In the genomic region with DNA sequence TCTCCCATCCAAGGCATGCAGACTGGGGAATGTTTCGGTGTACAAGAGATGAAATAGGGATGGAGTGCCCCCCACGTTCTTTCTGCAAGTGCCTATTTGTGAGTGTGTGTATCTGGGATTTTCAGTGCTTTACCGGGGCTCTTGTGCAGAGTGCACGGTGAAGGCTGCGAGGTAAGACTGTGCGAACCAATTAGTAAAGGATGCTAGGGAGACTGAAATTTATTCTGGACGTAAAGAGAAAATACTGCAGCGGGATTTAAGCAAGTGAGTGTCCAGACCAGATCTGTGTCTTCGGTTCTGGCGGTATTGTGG, we compare ENCODE assay signal across 8 cellular contexts. TPM values are rescaled to one million over a fixed set of nuclear protein-coding genes. Genes with fewer than 3 reads are reported as not detected.
DNase-seq lines count a peak whose midpoint lies in the region; ATAC-seq, FAIRE-seq and TF ChIP-seq lines count a peak whose summit lies in the region.

No MANE protein-coding gene starts in this region.

- TF ChIP-seq CTCF in kidney (IDR thresholded peaks at IDR 0.05; ENCODE audit: borderline replicate concordance, extremely low read depth, insufficient read depth), result no peak
- TF ChIP-seq CTCF in thoracic aorta (IDR thresholded peaks at IDR 0.05), result no peak

- H3K9me3 ChIP-seq in kidney (ENCODE audit: control insufficient read depth in 1 of 2, low read length in 2 of 2) (no peaks in the 10 kb centered on the region), thoracic aorta (no peaks in the 10 kb centered on the region)

- FAIRE-seq in kidney (lab: Jason Lieb, UNC), result no peak

- H3K27me3 ChIP-seq in thoracic aorta (replicated peaks; ENCODE audit: insufficient read depth), result no peaks in the 10 kb centered on the region

- peak overlapping the region; percentile 17 for H3K27ac Mint-ChIP-seq in T-helper 1 cell treated with Interleukin-12 subunit alpha and Interleukin-12 subunit beta and Interleukin-4 antibody, amounts not matched to agents 30 μg/mL and 1 μg/mL, for 36 hours
- H3K27ac Mint-ChIP-seq in activated T-helper 17 cell treated with anti-CD3 and anti-CD28 coated beads, Interleukin-2, amount 50 U/mL, for 72 hours, result peak overlapping the region; percentile 84

- no peaks in the 10 kb centered on the region for H3K36me3 ChIP-seq in kidney (ENCODE audit: control insufficient read depth in 1 of 2, insufficient read depth in 2 of 2, low read length in 2 of 2)
- H3K36me3 ChIP-seq in thoracic aorta, result no peaks in the 10 kb centered on the region

- H3K36me3 Mint-ChIP-seq in T-helper 1 cell treated with Interleukin-12 subunit alpha and Interleukin-12 subunit beta and Interleukin-4 antibody, amounts not matched to agents 30 μg/mL and 1 μg/mL, for 36 hours (ENCODE audit: low read depth), result peaks cover 15% of the 10 kb centered on the region
- H3K36me3 Mint-ChIP-seq in activated T-helper 17 cell treated with anti-CD3 and anti-CD28 coated beads, Interleukin-2, amount 50 U/mL, for 72 hours (ENCODE audit: low read depth), result peaks cover 13% of the 10 kb centered on the region

- H3K4me1 Mint-ChIP-seq in T-helper 1 cell treated with Interleukin-12 subunit alpha and Interleukin-12 subunit beta and Interleukin-4 antibody, amounts not matched to agents 30 μg/mL and 1 μg/mL, for 36 hours (ENCODE audit: low read depth), result peaks cover 25% of the 10 kb centered on the region
- H3K4me1 Mint-ChIP-seq in activated T-helper 17 cell treated with anti-CD3 and anti-CD28 coated beads, Interleukin-2, amount 50 U/mL, for 72 hours, result peaks cover 22% of the 10 kb centered on the region

- H3K27ac ChIP-seq in kidney (ENCODE audit: low read depth in 2 of 2, low read length in 2 of 2) (peak overlapping the region; percentile 13 to 91), thoracic aorta (peak overlapping the region; percentile 92 to 95)

- intact Hi-C loops in kidney (cut with DNase I), result no loop called here

- in situ Hi-C loops in G401 (cut with HindIII; ENCODE audit: low sequenced_read_pairs), result no loop called here

- H3K4me1 ChIP-seq in kidney (ENCODE audit: control insufficient read depth in 1 of 2, insufficient read depth in 1 of 2, low read depth in 1 of 2, low read length in 2 of 2), result peaks cover 10 to 11% of the 10 kb centered on the region in 2 donors
- H3K4me1 ChIP-seq in thoracic aorta (ENCODE audit: control insufficient read depth in 1 of 2, low read depth in 2 of 2), result peaks cover 23 to 27% of the 10 kb centered on the region in 2 donors

- H3K9ac ChIP-seq in kidney (ENCODE audit: low read length in 2 of 2), result peak overlapping the region; percentile 48 to 53

- H3K4me3 ChIP-seq in kidney (ENCODE audit: low read length in 2 of 2), result peak overlapping the region; percentile 83 to 89
- H3K4me3 ChIP-seq in thoracic aorta, result peak overlapping the region; percentile 99

- ATAC-seq in HG03045 (IDR thresholded peaks at IDR 0.05; ENCODE audit: unreplicated experiment) (peak; percentile 30), thoracic aorta (ENCODE audit: insufficient number of reproducible peaks, low FRiP score, low read depth) (no peak)
- ATAC-seq in activated T-helper 17 cell treated with anti-CD3 and anti-CD28 coated beads, Interleukin-2, amount 50 U/mL, for 72 hours (replicated peaks), result peak; percentile 34

- peaks cover 4% of the 10 kb centered on the region for H3K9me3 Mint-ChIP-seq in T-helper 1 cell treated with Interleukin-12 subunit alpha and Interleukin-12 subunit beta and Interleukin-4 antibody, amounts not matched to agents 30 μg/mL and 1 μg/mL, for 36 hours
- H3K9me3 Mint-ChIP-seq in activated T-helper 17 cell treated with anti-CD3 and anti-CD28 coated beads, Interleukin-2, amount 50 U/mL, for 72 hours, result no peaks in the 10 kb centered on the region

- H3K4me3 Mint-ChIP-seq in T-helper 1 cell treated with Interleukin-12 subunit alpha and Interleukin-12 subunit beta and Interleukin-4 antibody, amounts not matched to agents 30 μg/mL and 1 μg/mL, for 36 hours, result peak overlapping the region; percentile 87
- H3K4me3 Mint-ChIP-seq in activated T-helper 17 cell treated with anti-CD3 and anti-CD28 coated beads, Interleukin-2, amount 50 U/mL, for 72 hours, result peak overlapping the region; percentile 83

- peaks cover 14% of the 10 kb centered on the region for H3K27me3 Mint-ChIP-seq in T-helper 1 cell treated with Interleukin-12 subunit alpha and Interleukin-12 subunit beta and Interleukin-4 antibody, amounts not matched to agents 30 μg/mL and 1 μg/mL, for 36 hours (ENCODE audit: low read depth)
- H3K27me3 Mint-ChIP-seq in activated T-helper 17 cell treated with anti-CD3 and anti-CD28 coated beads, Interleukin-2, amount 50 U/mL, for 72 hours, result no peaks in the 10 kb centered on the region

- DNase-seq in T-helper 1 cell (no peak), kidney (no peak), thoracic aorta (ENCODE audit: low spot score) (no peak), G401 (ENCODE audit: low spot score) (no peak)
- no peak for DNase-seq in activated CD4-positive, alpha-beta T cell treated with anti-CD3 and anti-CD28 coated beads for 1 hour

RNA-seq across cellular contexts. Expression of gene MAGEF1, which starts 0.3 kb away (rescaled TPM):
- total RNA-seq in activated T-helper 17 cell treated with anti-CD3 and anti-CD28 coated beads, Interleukin-2, amount 50 U/mL, for 72 hours, result 1 to 10 TPM; 7.4 to 8.1 TPM
- 37.9 TPM for total RNA-seq in kidney
- 50.0 TPM for polyA plus RNA-seq in kidney (ENCODE audit: insufficient read depth, low read depth, low replicate concordance)
- 10 to 100 TPM; 26.1 TPM for total RNA-seq in thoracic aorta
- 31.8 and 64.0 TPM in 2 replicates for total RNA-seq in G401 (2014; rRNA removed; shearing (Covaris generic))
